ENCODE assay signal across 21 cellular contexts in the genomic region with DNA sequence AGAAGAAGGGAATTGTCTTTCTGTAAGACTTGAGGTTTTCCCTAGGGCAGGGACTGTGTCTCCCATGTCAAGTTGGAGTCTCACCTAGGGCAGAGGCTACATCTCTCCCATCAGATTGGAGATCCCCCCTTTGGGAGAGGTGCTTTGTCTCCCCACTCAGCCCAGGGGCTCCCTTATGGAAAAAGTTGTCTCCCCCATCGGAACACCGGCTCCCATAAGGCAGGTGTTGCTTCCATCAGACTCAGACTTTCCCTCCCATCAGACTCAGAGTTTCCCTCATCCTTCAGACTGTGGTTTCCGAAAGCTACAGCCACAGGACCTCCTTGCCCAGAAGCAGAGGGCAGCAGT. TPM values are rescaled to one million over a fixed set of nuclear protein-coding genes. Genes with fewer than 3 reads are reported as not detected.
DNase-seq lines count a peak whose midpoint lies in the region; ATAC-seq and TF ChIP-seq lines count a peak whose summit lies in the region.
"Had no signal": no experiment of that assay in that cellular context is flagged by ENCODE, and none has a peak within 500 bp of the region (broad histone marks: within the 10 kb centered on the region; RNA-seq: fewer than 3 reads in every experiment).

No MANE protein-coding gene starts in this region.

- DNase-seq in activated CD4-positive, alpha-beta T cell treated with anti-CD3 and anti-CD28 coated beads for 1 hour: peak; percentile 3
- DNase-seq in activated CD4-positive, alpha-beta T cell treated with anti-CD3 and anti-CD28 coated beads for 48 hours: no peak
- DNase-seq in H9: no peak
- no peak for DNase-seq in activated naive CD8-positive, alpha-beta T cell treated with anti-CD3 and anti-CD28 coated beads, Interleukin-2, amount 50 U/mL, for 24 hours
- no peak for DNase-seq in neural progenitor cell (ENCODE audit: low spot score)
- DNase-seq in stimulated activated naive CD8-positive, alpha-beta T cell treated with anti-CD3 and anti-CD28 coated beads, Interleukin-15, Interleukin-2, amounts not matched to agents 100 U/mL and 50 U/mL, for 24 hours: no peak
- DNase-seq: DMS 273 treated with DMSO at 0.1 percent for 48 hours, GF-D8, NCI-H1092 treated with DMSO at 0.1 percent for 48 hours, NCI-H2081 treated with DMSO at 0.1 percent for 48 hours, NCI-H510A, NCI-H774, PC-3 had no signal

- no peak overlapping the region for H2BK120ac ChIP-seq in H9 (ENCODE audit: low read depth, low read length, poor library complexity, severe bottlenecking)

- no peaks in the 10 kb centered on the region for H3K9me3 Mint-ChIP-seq in H9
- no peaks in the 10 kb centered on the region for H3K9me3 Mint-ChIP-seq in activated naive CD8-positive, alpha-beta T cell treated with anti-CD3 and anti-CD28 coated beads, Interleukin-2, amount 50 U/mL, for 24 hours
- no peaks in the 10 kb centered on the region for H3K9me3 Mint-ChIP-seq in neural progenitor cell
- H3K9me3 Mint-ChIP-seq: HFFc6 had no signal

- no peak for ATAC-seq in activated naive CD8-positive, alpha-beta T cell treated with anti-CD3 and anti-CD28 coated beads, Interleukin-2, amount 50 U/mL, for 24 hours
- ATAC-seq in GM18873 (IDR thresholded peaks at IDR 0.05; ENCODE audit: low FRiP score, unreplicated experiment) (no peak), HG02981 (IDR thresholded peaks at IDR 0.05; ENCODE audit: unreplicated experiment) (no peak)
- ATAC-seq in stimulated activated naive CD8-positive, alpha-beta T cell treated with anti-CD3 and anti-CD28 coated beads, Interleukin-15, Interleukin-2, amounts not matched to agents 100 U/mL and 50 U/mL, for 24 hours: no peak

- H3K9me3 ChIP-seq in H9 (ENCODE audit: control insufficient read depth, low read depth, low read length): no peaks in the 10 kb centered on the region
- no peaks in the 10 kb centered on the region for H3K9me3 ChIP-seq in neural progenitor cell (ENCODE audit: low read depth)
- H3K9me3 ChIP-seq: BLaER1 treated with 17β-estradiol and CSF1 and Interleukin-3, amounts not matched to agents 10 nM and 100 nM had no signal

- H3K79me1 ChIP-seq in H9 (ENCODE audit: insufficient read depth, low read depth, low read length, poor library complexity, severe bottlenecking): no peaks in the 10 kb centered on the region

- TF ChIP-seq CTCF in H9 (conservative IDR thresholded peaks at IDR 0.05): no peak
- no peak for TF ChIP-seq CTCF in neural progenitor cell (IDR thresholded peaks at IDR 0.05)

- no peak overlapping the region for H3T11ph ChIP-seq in H9 (ENCODE audit: low read length)

- peaks cover 5% of the 10 kb centered on the region for H3F3A ChIP-seq in neural progenitor cell (ENCODE audit: low read depth)

- no peaks in the 10 kb centered on the region for H3K4me1 ChIP-seq in H9 (ENCODE audit: insufficient read depth, low read length)
- no peaks in the 10 kb centered on the region for H3K4me1 ChIP-seq in neural progenitor cell

- H3K56ac ChIP-seq in H9 (ENCODE audit: insufficient read length, low read depth, low read length): no peak overlapping the region

- no peak overlapping the region for H2AK5ac ChIP-seq in H9 (ENCODE audit: insufficient read length, low read length)

- H4K5ac ChIP-seq in H9 (ENCODE audit: insufficient read length, low read depth, low read length): no peak overlapping the region

- H3K4me1 Mint-ChIP-seq in H9 (peaks cover 5% of the 10 kb centered on the region in 2 experiments), neural progenitor cell (peaks cover 2% of the 10 kb centered on the region)
- H3K4me1 Mint-ChIP-seq in activated naive CD8-positive, alpha-beta T cell treated with anti-CD3 and anti-CD28 coated beads, Interleukin-2, amount 50 U/mL, for 24 hours: peaks cover 18% of the 10 kb centered on the region

- H3K27ac ChIP-seq in H9 (ENCODE audit: insufficient read length, low read depth, low read length) (no peak overlapping the region), neural progenitor cell (no peak overlapping the region)
- H3K27ac ChIP-seq: BLaER1 treated with 17β-estradiol and CSF1 and Interleukin-3, amounts not matched to agents 10 nM and 100 nM; RWPE1 had no signal

- no peak overlapping the region for H3K27ac Mint-ChIP-seq in H9
- peak overlapping the region; percentile 64 for H3K27ac Mint-ChIP-seq in activated naive CD8-positive, alpha-beta T cell treated with anti-CD3 and anti-CD28 coated beads, Interleukin-2, amount 50 U/mL, for 24 hours
- no peak overlapping the region for H3K27ac Mint-ChIP-seq in neural progenitor cell
- H3K27ac Mint-ChIP-seq: HFFc6 had no signal

- H4K20me1 ChIP-seq in H9 (ENCODE audit: control insufficient read depth, insufficient read depth, insufficient read length) (no peaks in the 10 kb centered on the region), neural progenitor cell (ENCODE audit: low read depth) (peaks cover 31% of the 10 kb centered on the region)

- H2BK12ac ChIP-seq in H9 (ENCODE audit: insufficient read length, low read depth, low read length): no peak overlapping the region

- H3K79me2 ChIP-seq in H9 (ENCODE audit: insufficient read depth, low read length) (no peaks in the 10 kb centered on the region), neural progenitor cell (ENCODE audit: low read depth) (no peaks in the 10 kb centered on the region)

- H3K9ac ChIP-seq in H9 (ENCODE audit: extremely low read depth, insufficient read length, low read length) (no peak overlapping the region), neural progenitor cell (no peak overlapping the region)

- H2AFZ ChIP-seq in H9 (ENCODE audit: low read length) (no peak overlapping the region), neural progenitor cell (replicated peaks) (no peak overlapping the region)

- H3K23me2 ChIP-seq in H9 (ENCODE audit: insufficient read length, low read depth, low read length, poor library complexity, severe bottlenecking): peaks cover under 1% of the 10 kb centered on the region

- no peak overlapping the region for H2BK5ac ChIP-seq in H9 (ENCODE audit: insufficient read length, low read length)

- peak overlapping the region; percentile 15 for H3K4me2 ChIP-seq in H9 (ENCODE audit: insufficient read depth, insufficient read length, low read length)
- H3K4me2 ChIP-seq in neural progenitor cell: no peak overlapping the region
- H3K4me2 ChIP-seq: BLaER1 treated with 17β-estradiol and CSF1 and Interleukin-3, amounts not matched to agents 10 nM and 100 nM had no signal

- H3K23ac ChIP-seq in H9 (ENCODE audit: insufficient read length, low read depth, low read length): no peak overlapping the region

- H2BK15ac ChIP-seq in H9 (ENCODE audit: low read depth, low read length): no peak overlapping the region

- H3K36me3 ChIP-seq in neural progenitor cell: no peaks in the 10 kb centered on the region

- no peak overlapping the region for H3K4me3 ChIP-seq in neural progenitor cell
- H3K4me3 ChIP-seq: BLaER1 treated with 17β-estradiol and CSF1 and Interleukin-3, amounts not matched to agents 10 nM and 100 nM had no signal

- H2BK20ac ChIP-seq in H9 (ENCODE audit: low read depth, low read length, poor library complexity, severe bottlenecking): no peak overlapping the region

- H3K4ac ChIP-seq in H9 (ENCODE audit: low read depth, low read length): no peak overlapping the region

- no peak overlapping the region for H4K8ac ChIP-seq in H9 (replicated peaks; ENCODE audit: insufficient read length, low read depth, low read length)

- H3K4me3 Mint-ChIP-seq in H9: no peak overlapping the region
- no peak overlapping the region for H3K4me3 Mint-ChIP-seq in activated naive CD8-positive, alpha-beta T cell treated with anti-CD3 and anti-CD28 coated beads, Interleukin-2, amount 50 U/mL, for 24 hours
- peak overlapping the region; percentile 10 for H3K4me3 Mint-ChIP-seq in neural progenitor cell
- H3K4me3 Mint-ChIP-seq: HFFc6 had no signal

- no peaks in the 10 kb centered on the region; the same call in 1 of the 2 replicates for H3K27me3 ChIP-seq in H9 (ENCODE audit: insufficient read depth, low read length)
- peaks cover 9% of the 10 kb centered on the region for H3K27me3 ChIP-seq in neural progenitor cell

- H3K27me3 Mint-ChIP-seq in H9 (ENCODE audit: low read depth): peaks cover 24% of the 10 kb centered on the region
- H3K27me3 Mint-ChIP-seq in activated naive CD8-positive, alpha-beta T cell treated with anti-CD3 and anti-CD28 coated beads, Interleukin-2, amount 50 U/mL, for 24 hours: no peaks in the 10 kb centered on the region
- H3K27me3 Mint-ChIP-seq in neural progenitor cell (ENCODE audit: insufficient read depth, low read depth): peaks cover 2% of the 10 kb centered on the region

- no CpG with 5 or more reads among the region's 3 CpGs for WGBS in H9 (ENCODE audit: extremely low coverage, insufficient read length, low lambda C conversion rate)

- peaks cover 1 to 27% (median 21%) of the 10 kb centered on the region in 3 experiments; a peak in 4 of 7 replicates for H3K36me3 Mint-ChIP-seq in H9 (ENCODE audit: insufficient read depth in 1 of 3, low read depth in 3 of 3)
- peaks cover 15% of the 10 kb centered on the region for H3K36me3 Mint-ChIP-seq in activated naive CD8-positive, alpha-beta T cell treated with anti-CD3 and anti-CD28 coated beads, Interleukin-2, amount 50 U/mL, for 24 hours (ENCODE audit: low read depth)
- peaks cover 14% of the 10 kb centered on the region for H3K36me3 Mint-ChIP-seq in neural progenitor cell

- H3K14ac ChIP-seq in H9 (ENCODE audit: insufficient read depth, low read length): no peak overlapping the region

- H4K91ac ChIP-seq in H9 (ENCODE audit: insufficient read length, low read depth, low read length): no peak overlapping the region

- no peak overlapping the region for H3K18ac ChIP-seq in H9 (ENCODE audit: insufficient read length, low read depth, low read length)

RNA-seq across cellular contexts. Expression of a gene that starts 5.8 kb away (rescaled TPM):
- total RNA-seq in H9 (2021): 0.28 and 0.88 TPM in 2 replicates
- total RNA-seq in neural progenitor cell (ENCODE audit: low replicate concordance): 0.06 TPM in 1 of 2 replicates, not detected in the other
- total RNA-seq: Daoy, H4, PC-3 had no signal

RNA-seq across cellular contexts. Expression of a gene that starts 10.5 kb away (rescaled TPM):
- total RNA-seq in H9 (2021): 19.2 and 23.9 TPM in 2 replicates
- 9.4 and 27.7 TPM in 2 replicates for total RNA-seq in neural progenitor cell (ENCODE audit: low replicate concordance)

RNA-seq across cellular contexts. Expression of a gene that starts 48.5 kb away (rescaled TPM):
- not detected in 2 replicates for total RNA-seq in H9 (2021)
- 0.99 and 1.1 TPM in 2 replicates for total RNA-seq in neural progenitor cell (ENCODE audit: low replicate concordance)
- total RNA-seq: IMR-90, PC-3 had no signal
